10 cellular contexts compared by ENCODE assay signal in genomic region chr2:241800198-241800903, GRCh38. TPM values are rescaled to one million over a fixed set of nuclear protein-coding genes. Genes with fewer than 3 reads are reported as not detected.
"Had no signal": no experiment of that assay in that cellular context is flagged by ENCODE, and none has a peak within 500 bp of the region (broad histone marks: within the 10 kb centered on the region; RNA-seq: fewer than 3 reads in every experiment).

No MANE protein-coding gene starts in this region.

RNA-seq across cellular contexts. Expression of gene NEU4, which starts 8.6 kb away (rescaled TPM):
- total RNA-seq: endothelial cell of umbilical vein, epithelial cell of proximal tubule, fibroblast of lung, foreskin keratinocyte, pancreas, sciatic nerve, smooth muscle cell had no signal

RNA-seq across cellular contexts. Expression of gene GAL3ST2, which starts 23.7 kb away (rescaled TPM):
- total RNA-seq: endothelial cell of umbilical vein, epithelial cell of proximal tubule, foreskin keratinocyte, pancreas, sciatic nerve, smooth muscle cell had no signal

RNA-seq across cellular contexts. Expression of gene PDCD1, which starts 58.3 kb away (rescaled TPM):
- total RNA-seq: chondrocyte, endothelial cell of umbilical vein, fibroblast of lung, foreskin keratinocyte, hepatocyte, progenitor cell of endocrine pancreas, smooth muscle cell had no signal
